In the genomic region with DNA sequence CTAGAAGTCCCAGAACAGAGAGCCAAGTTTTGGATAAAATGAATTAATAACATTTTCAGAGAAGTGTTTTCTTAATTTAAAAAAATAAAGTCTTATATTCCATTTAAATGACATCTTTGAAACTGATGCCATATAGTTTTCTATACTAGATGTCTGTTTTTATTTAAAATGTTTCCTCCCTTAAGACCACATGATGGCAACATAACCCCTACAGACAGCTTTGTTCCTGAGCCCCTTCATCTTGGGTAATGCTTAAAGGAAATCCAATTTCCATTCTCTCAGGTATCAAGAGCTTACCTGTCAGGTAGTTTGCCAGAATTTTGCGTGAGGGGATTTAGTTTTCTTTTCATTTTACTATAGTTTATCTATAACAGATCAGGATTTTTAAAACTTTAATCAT, we compare ENCODE assay signal across 16 cellular contexts.
DNase-seq lines count a peak whose midpoint lies in the region; ATAC-seq and TF ChIP-seq lines count a peak whose summit lies in the region.
"Had no signal": no experiment of that assay in that cellular context is flagged by ENCODE, and none has a peak within 500 bp of the region (broad histone marks: within the 10 kb centered on the region; RNA-seq: fewer than 3 reads in every experiment).

No MANE protein-coding gene starts in this region.

- H3K9me3 ChIP-seq in RWPE2 (ENCODE audit: severe bottlenecking) = no peaks in the 10 kb centered on the region

- H3K27ac ChIP-seq in RWPE2 (ENCODE audit: poor library complexity, severe bottlenecking) = no peak overlapping the region
- H3K27ac ChIP-seq: WERI-Rb-1 had no signal

- no peak for ATAC-seq in RWPE2 (ENCODE audit: low read depth)
- ATAC-seq in HG02885 (IDR thresholded peaks at IDR 0.05; ENCODE audit: poor library complexity, unreplicated experiment) = no peak
- ATAC-seq in HG03520 (IDR thresholded peaks at IDR 0.05; ENCODE audit: unreplicated experiment) = no peak
- no peak for ATAC-seq in HG03097 (IDR thresholded peaks at IDR 0.05; ENCODE audit: low FRiP score, unreplicated experiment)
- ATAC-seq: activated naive CD8-positive, alpha-beta T cell treated with anti-CD3 and anti-CD28 coated beads, Interleukin-2, amount 50 U/mL, for 24 hours; sciatic nerve had no signal

- TF ChIP-seq CTCF in GM06990 (IDR thresholded peaks at IDR 0.05; ENCODE audit: insufficient read depth, low read length, poor library complexity, severe bottlenecking) = peak; percentile 20
- peak; percentile 14 for TF ChIP-seq CTCF in RWPE2 (IDR thresholded peaks at IDR 0.05; ENCODE audit: poor library complexity, severe bottlenecking)

- H3K27me3 ChIP-seq in GM06990 (replicated peaks; ENCODE audit: control insufficient read depth, insufficient read depth, low read length) (peaks cover 1% of the 10 kb centered on the region; the same call in 1 of the 2 replicates), RWPE2 (ENCODE audit: insufficient read depth, poor library complexity, severe bottlenecking) (no peaks in the 10 kb centered on the region)

- H3K36me3 ChIP-seq in GM06990 (ENCODE audit: control insufficient read depth, insufficient read depth, low read length) (no peaks in the 10 kb centered on the region), RWPE2 (ENCODE audit: low read depth) (no peaks in the 10 kb centered on the region)
- H3K36me3 ChIP-seq: WERI-Rb-1 had no signal

- DNase-seq in GM06990 (ENCODE audit: extremely low read depth, insufficient read length) (no peak), NCI-H1417 treated with DMSO at 0.1 percent for 48 hours (lab: John Stamatoyannopoulos, UW) (peak; percentile 44), RWPE2 (ENCODE audit: low spot score) (no peak), left kidney (ENCODE audit: low read depth, low spot score) (peak; percentile 63), NCI-H128 (lab: John Stamatoyannopoulos, UW; ENCODE audit: unreplicated experiment) (no peak)
- DNase-seq: activated naive CD8-positive, alpha-beta T cell treated with anti-CD3 and anti-CD28 coated beads, Interleukin-2, amount 50 U/mL, for 24 hours; activated T-cell treated with anti-CD3 and anti-CD28 coated beads for 4 hours; C1 segment of cervical spinal cord; cortex of kidney; NCI-H226; SHP77 treated with DMSO at 0.1 percent for 48 hours; WERI-Rb-1 had no signal

- no peaks in the 10 kb centered on the region for H3K4me1 ChIP-seq in RWPE2 (ENCODE audit: insufficient read depth, poor library complexity, severe bottlenecking)

- H3K4me3 ChIP-seq in GM06990 (replicated peaks; ENCODE audit: low read depth, low read length) (no peak overlapping the region), RWPE2 (ENCODE audit: severe bottlenecking) (no peak overlapping the region)

Comparison
In these comparisons a context has a peak if more than half of its experiments do, and no peak if none do; other contexts are left out.
1. DNase-seq: peak in NCI-H1417 treated with DMSO at 0.1 percent for 48 hours (single experiment) and left kidney (single experiment); none in GM06990 (single experiment), RWPE2 (single experiment) and NCI-H128 (single experiment).